In the genomic region with DNA sequence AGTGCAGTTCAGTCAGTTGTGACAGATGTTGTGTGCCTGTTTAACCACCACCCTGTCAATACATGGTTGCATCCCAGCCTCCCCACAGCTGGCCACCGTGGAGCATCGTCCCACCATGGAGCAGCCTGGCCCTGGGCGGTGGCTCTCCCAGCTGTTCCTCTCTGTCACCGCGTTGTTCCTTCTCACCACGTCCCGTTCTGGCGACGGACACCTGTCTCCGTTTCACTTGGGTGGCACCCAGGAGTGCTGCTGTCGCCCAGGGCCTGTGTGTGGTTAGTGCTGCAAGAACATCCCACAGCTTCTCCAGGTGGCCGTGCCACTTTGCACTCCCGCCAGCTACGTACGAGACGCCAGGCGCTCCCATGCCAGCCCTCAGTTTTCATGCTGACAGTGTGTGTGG, we compare ENCODE assay signal across 31 cellular contexts. TPM values are rescaled to one million over a fixed set of nuclear protein-coding genes. Genes with fewer than 3 reads are reported as not detected.
"Had no signal": no experiment of that assay in that cellular context is flagged by ENCODE, and none has a peak within 500 bp of the region (broad histone marks: within the 10 kb centered on the region; RNA-seq: fewer than 3 reads in every experiment).

No MANE protein-coding gene starts in this region.

- H3K4me3 Mint-ChIP-seq: activated naive CD4-positive, alpha-beta T cell treated with anti-CD3 and anti-CD28 coated beads for 36 hours; activated naive CD8-positive, alpha-beta T cell treated with anti-CD3 and anti-CD28 coated beads for 36 hours; activated T-helper 1 cell treated with anti-CD3 and anti-CD28 coated beads, Interleukin-12 subunit alpha, Interleukin-12 subunit beta, Interleukin-2, Interleukin-4 antibody, amounts not matched to agents 30 ng/mL and 10 ng/mL and 1 ng/mL, durations not matched to agents 14 hours and 24 hours and 36 hours; brain; effector memory CD8-positive, alpha-beta T cell; natural killer cell had no signal

- H3K27me3 Mint-ChIP-seq: activated naive CD8-positive, alpha-beta T cell treated with anti-CD3 and anti-CD28 coated beads for 36 hours; brain; effector memory CD8-positive, alpha-beta T cell had no signal

- H3K27ac ChIP-seq: adrenal gland, coronary artery, left lung, lower lobe of right lung, testis, transverse colon had no signal

- H3K9me3 Mint-ChIP-seq: activated naive CD4-positive, alpha-beta T cell treated with anti-CD3 and anti-CD28 coated beads for 36 hours; activated naive CD8-positive, alpha-beta T cell treated with anti-CD3 and anti-CD28 coated beads for 36 hours; activated T-helper 1 cell treated with anti-CD3 and anti-CD28 coated beads, Interleukin-12 subunit alpha, Interleukin-12 subunit beta, Interleukin-2, Interleukin-4 antibody, amounts not matched to agents 30 ng/mL and 10 ng/mL and 1 ng/mL, durations not matched to agents 14 hours and 24 hours and 36 hours; brain; effector memory CD8-positive, alpha-beta T cell; natural killer cell had no signal

- H3K4me1 Mint-ChIP-seq: activated naive CD8-positive, alpha-beta T cell treated with anti-CD3 and anti-CD28 coated beads for 36 hours; natural killer cell had no signal

- H3K36me3 Mint-ChIP-seq: natural killer cell had no signal

- ATAC-seq: effector memory CD8-positive, alpha-beta T cell; esophagus mucosa; left lung; lower lobe of right lung; natural killer cell; right cardiac atrium had no signal

- H3K27ac Mint-ChIP-seq: activated naive CD4-positive, alpha-beta T cell treated with anti-CD3 and anti-CD28 coated beads for 36 hours; activated naive CD8-positive, alpha-beta T cell treated with anti-CD3 and anti-CD28 coated beads for 36 hours; activated T-helper 1 cell treated with anti-CD3 and anti-CD28 coated beads, Interleukin-12 subunit alpha, Interleukin-12 subunit beta, Interleukin-2, Interleukin-4 antibody, amounts not matched to agents 30 ng/mL and 10 ng/mL and 1 ng/mL, durations not matched to agents 14 hours and 24 hours and 36 hours; natural killer cell had no signal

- DNase-seq: activated CD4-positive, alpha-beta T cell treated with anti-CD3 and anti-CD28 coated beads for 4 hours; activated CD4-positive, alpha-beta T cell treated with anti-CD3 and anti-CD28 coated beads, Interleukin-2, amount 50 U/mL, for 4 hours; activated CD4-positive, CD25-positive, alpha-beta regulatory T cell; activated effector memory CD4-positive, alpha-beta T cell treated with anti-CD3 and anti-CD28 coated beads, Interleukin-2, amount 50 U/mL, for 16 hours; activated naive CD4-positive, alpha-beta T cell treated with anti-CD3 and anti-CD28 coated beads for 36 hours; activated naive CD8-positive, alpha-beta T cell treated with anti-CD3 and anti-CD28 coated beads for 36 hours; activated T-cell treated with anti-CD3 and anti-CD28 coated beads for 4 hours; adrenal gland; aorta; dorsolateral prefrontal cortex; effector memory CD8-positive, alpha-beta T cell; foreskin fibroblast; left lung; lower lobe of right lung; mesenchymal stem cell; natural killer cell; posterior cingulate gyrus; spleen; stimulated activated naive CD4-positive, alpha-beta T cell treated with Interleukin-2 at 50 U/mL for 16 hours; testis; transverse colon had no signal

RNA-seq across cellular contexts. Expression of gene MUC6, which starts 26.5 kb away (rescaled TPM):
- total RNA-seq: activated naive CD4-positive, alpha-beta T cell treated with anti-CD3 and anti-CD28 coated beads for 36 hours; activated naive CD8-positive, alpha-beta T cell treated with anti-CD3 and anti-CD28 coated beads for 36 hours; activated T-helper 1 cell treated with anti-CD3 and anti-CD28 coated beads, Interleukin-12 subunit alpha, Interleukin-12 subunit beta, Interleukin-2, Interleukin-4 antibody, amounts not matched to agents 30 ng/mL and 10 ng/mL and 1 ng/mL, durations not matched to agents 14 hours and 24 hours and 36 hours; aorta; cardiac septum; dorsolateral prefrontal cortex; endothelial cell of umbilical vein; esophagus mucosa; glomerular endothelial cell; left lung; natural killer cell; osteoblast; right cardiac atrium; transverse colon; urinary bladder had no signal
